In the genomic region with DNA sequence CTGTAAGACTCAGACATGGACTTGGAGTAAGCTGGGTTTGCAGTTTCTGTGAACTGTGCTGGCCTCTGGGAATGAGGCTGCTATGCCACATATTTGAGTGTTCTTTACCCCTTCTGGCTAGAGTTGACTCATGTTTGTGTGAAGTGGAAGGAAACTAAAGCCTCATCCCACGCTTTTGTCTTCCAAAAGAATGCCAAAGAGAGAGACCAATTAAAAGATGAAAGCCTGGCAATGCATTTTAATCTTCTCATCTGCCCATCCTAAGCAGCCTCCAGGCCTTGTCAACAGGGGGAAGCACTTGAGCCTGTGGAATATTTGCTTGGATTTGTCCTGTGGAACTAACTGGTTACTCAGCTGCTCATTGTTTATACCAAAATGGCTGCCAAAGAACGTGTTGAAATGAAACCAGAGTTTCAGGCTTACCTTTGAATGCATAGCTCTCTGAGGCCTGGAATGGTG, we compare ENCODE assay signal across 8 cellular contexts. TPM values are rescaled to one million over a fixed set of nuclear protein-coding genes. Genes with fewer than 3 reads are reported as not detected.
DNase-seq lines count a peak whose midpoint lies in the region; ATAC-seq, FAIRE-seq and TF ChIP-seq lines count a peak whose summit lies in the region.

No MANE protein-coding gene starts in this region.

- no peaks in the 10 kb centered on the region for H3K36me3 ChIP-seq in mesendoderm (ENCODE audit: control insufficient read depth, insufficient read depth, low read length)

- no peak overlapping the region for H2BK120ac ChIP-seq in mesendoderm (ENCODE audit: low read depth, low read length)

- WGBS in mesendoderm (ENCODE audit: extremely low coverage, insufficient coverage, low lambda C conversion rate) = no CpG with 5 or more reads among the region's 2 CpGs

- H3K56ac ChIP-seq in mesendoderm (ENCODE audit: low read length) = no peak overlapping the region

- no peak overlapping the region for H3K4me3 ChIP-seq in astrocyte of the spinal cord (ENCODE audit: low read depth, low read length)
- H3K4me3 ChIP-seq in mesendoderm (ENCODE audit: low read length) = no peak overlapping the region

- no peaks in the 10 kb centered on the region for H3K79me1 ChIP-seq in mesendoderm (ENCODE audit: low read length)

- H3K27ac ChIP-seq in mesendoderm (ENCODE audit: low read depth, low read length) = no peak overlapping the region

- no peaks in the 10 kb centered on the region for H3K79me2 ChIP-seq in mesendoderm (ENCODE audit: control insufficient read depth, insufficient read depth, low read length)

- H3K9ac ChIP-seq in mesendoderm (ENCODE audit: low read length) = no peak overlapping the region

- FAIRE-seq in HTR-8/SVneo (lab: Jason Lieb, UNC) = no peak

- ATAC-seq in HG03108 (IDR thresholded peaks at IDR 0.05; ENCODE audit: unreplicated experiment) = no peak

- no peaks in the 10 kb centered on the region for H3K27me3 ChIP-seq in mesendoderm (ENCODE audit: insufficient read depth, low read length, poor library complexity)

- no peak overlapping the region for H3K23ac ChIP-seq in mesendoderm (ENCODE audit: low read length)

- TF ChIP-seq CTCF in astrocyte of the spinal cord (IDR thresholded peaks at IDR 0.05; ENCODE audit: low read depth, low read length) = peak; percentile 48

- H2BK5ac ChIP-seq in mesendoderm (ENCODE audit: low read length) = no peak overlapping the region

- DNase-seq in DMS153 treated with DMSO at 0.1 percent for 48 hours (lab: John Stamatoyannopoulos, UW; ENCODE audit: unreplicated experiment) (peak; percentile 12), HTR-8/SVneo (ENCODE audit: insufficient read length, low spot score) (peak; percentile 30), astrocyte of the spinal cord (ENCODE audit: low read depth, low spot score) (peak; percentile 83), mesendoderm (peak; percentile 84), T1000 (lab: John Stamatoyannopoulos, UW) (no peak), posterior cingulate gyrus (no peak), ureter (ENCODE audit: low spot score) (no peak)

- no peak overlapping the region for H4K8ac ChIP-seq in mesendoderm (ENCODE audit: low read depth, low read length)

- H3K4me1 ChIP-seq in mesendoderm (ENCODE audit: control insufficient read depth, low read depth, low read length) = peaks cover 1% of the 10 kb centered on the region

- no peak overlapping the region for H3K4me2 ChIP-seq in mesendoderm (ENCODE audit: low read length)

- H4K5ac ChIP-seq in mesendoderm (ENCODE audit: low read length) = no peak overlapping the region

- H3K4ac ChIP-seq in mesendoderm (ENCODE audit: low read depth, low read length) = no peak overlapping the region

- H2AK5ac ChIP-seq in mesendoderm (ENCODE audit: low read length) = no peak overlapping the region

- H2BK15ac ChIP-seq in mesendoderm (replicated peaks; ENCODE audit: low read depth) = no peak overlapping the region

- no peak overlapping the region for H3K18ac ChIP-seq in mesendoderm (ENCODE audit: low read length)

- intact Hi-C loops in posterior cingulate gyrus (cut with DNase I) = no loop called here

- in situ Hi-C loops in astrocyte of the spinal cord (cut with HindIII; ENCODE audit: low sequenced_read_pairs) = no loop called here

RNA-seq across cellular contexts. Expression of gene LMO7, which starts 49.1 kb away (rescaled TPM):
- 18.4 TPM for polyA plus RNA-seq in mesendoderm (2013, experiment 1 of 2)
- polyA plus RNA-seq in mesendoderm (2013, experiment 2 of 2) = 19.0 TPM
- 57.0 TPM for total RNA-seq in ureter

Comparison
In these comparisons a context has a peak if more than half of its experiments do, and no peak if none do; other contexts are left out.
1. DNase-seq: peak in DMS153 treated with DMSO at 0.1 percent for 48 hours (single experiment), HTR-8/SVneo (single experiment), astrocyte of the spinal cord (single experiment) and mesendoderm (single experiment); none in T1000 (single experiment), posterior cingulate gyrus (0 of 10) and ureter (single experiment).